ENCODE assay signal across 1 cellular context in the genomic region with DNA sequence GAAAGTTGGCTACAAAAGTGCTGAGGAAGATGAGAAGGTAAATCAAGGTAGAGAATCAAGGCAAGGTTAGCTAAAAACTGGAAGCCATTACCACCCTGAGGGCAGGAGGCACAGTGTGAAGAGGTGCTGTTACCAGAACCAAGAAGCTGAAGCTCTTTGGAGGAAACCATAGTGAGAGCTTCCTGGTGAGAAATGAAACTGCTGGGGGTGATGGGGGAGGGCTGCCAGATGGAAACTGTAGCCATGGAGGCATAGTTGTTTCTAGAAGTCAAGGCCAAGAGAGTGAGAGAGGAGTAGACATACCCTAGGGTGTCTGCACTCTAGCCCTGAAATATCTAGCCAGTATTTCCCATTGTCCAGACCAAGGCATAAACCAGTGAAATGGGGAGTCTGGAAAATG.
A peak's percentile ranks its signal among the peaks of the same experiment; 100 is the strongest.
TF ChIP-seq lines count a peak whose summit lies in the region.

No MANE protein-coding gene starts in this region.

TF ChIP-seq in GM12878, 131 proteins besides CTCF, POLR2A, EP300 and RAD21 (continued from another document):
- TF ChIP-seq TAF1 (IDR thresholded peaks at IDR 0.05; ENCODE audit: borderline replicate concordance, low read depth, low read length) (peak; percentile 81; the same call in 1 of the 2 replicates), HDAC2 (IDR thresholded peaks at IDR 0.05) (no peak), IKZF1 (conservative IDR thresholded peaks at IDR 0.05) (0 out of 2 replicates have a peak, but pooled peaks have one; percentile 15)
TF ChIP-seq in GM12878: peak in this region for 7.
